Comparison of ENCODE assay signal across 1 cellular context in the genomic region with DNA sequence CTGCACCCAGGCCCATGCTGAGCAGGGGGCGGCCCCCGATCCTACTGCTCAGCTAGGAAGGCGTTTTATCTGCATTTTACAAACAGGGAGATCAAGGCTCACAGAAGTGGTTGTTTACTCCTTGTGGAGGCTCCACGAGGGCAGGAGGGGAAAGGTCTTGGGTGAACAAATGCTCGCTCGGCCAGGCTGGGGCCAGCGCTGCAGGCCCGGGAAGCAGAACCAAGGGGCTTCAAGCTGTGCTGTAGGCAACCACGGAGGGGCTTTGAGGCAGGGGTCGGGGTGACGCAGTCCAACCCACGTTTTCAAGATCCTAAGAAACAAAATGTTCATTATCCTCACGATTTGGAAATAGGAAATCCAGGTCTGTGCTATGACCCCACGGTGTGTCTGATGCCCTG.
TF ChIP-seq lines count a peak whose summit lies in the region.

No MANE protein-coding gene starts in this region.

TF ChIP-seq in WTC11, 78 proteins besides CTCF, POLR2A, EP300 and RAD21 (continued from another document):
- TF ChIP-seq ZBTB43 (CRISPR knock-in tag; IDR thresholded peaks at IDR 0.05): no peak
- TF ChIP-seq, protein P1, sequence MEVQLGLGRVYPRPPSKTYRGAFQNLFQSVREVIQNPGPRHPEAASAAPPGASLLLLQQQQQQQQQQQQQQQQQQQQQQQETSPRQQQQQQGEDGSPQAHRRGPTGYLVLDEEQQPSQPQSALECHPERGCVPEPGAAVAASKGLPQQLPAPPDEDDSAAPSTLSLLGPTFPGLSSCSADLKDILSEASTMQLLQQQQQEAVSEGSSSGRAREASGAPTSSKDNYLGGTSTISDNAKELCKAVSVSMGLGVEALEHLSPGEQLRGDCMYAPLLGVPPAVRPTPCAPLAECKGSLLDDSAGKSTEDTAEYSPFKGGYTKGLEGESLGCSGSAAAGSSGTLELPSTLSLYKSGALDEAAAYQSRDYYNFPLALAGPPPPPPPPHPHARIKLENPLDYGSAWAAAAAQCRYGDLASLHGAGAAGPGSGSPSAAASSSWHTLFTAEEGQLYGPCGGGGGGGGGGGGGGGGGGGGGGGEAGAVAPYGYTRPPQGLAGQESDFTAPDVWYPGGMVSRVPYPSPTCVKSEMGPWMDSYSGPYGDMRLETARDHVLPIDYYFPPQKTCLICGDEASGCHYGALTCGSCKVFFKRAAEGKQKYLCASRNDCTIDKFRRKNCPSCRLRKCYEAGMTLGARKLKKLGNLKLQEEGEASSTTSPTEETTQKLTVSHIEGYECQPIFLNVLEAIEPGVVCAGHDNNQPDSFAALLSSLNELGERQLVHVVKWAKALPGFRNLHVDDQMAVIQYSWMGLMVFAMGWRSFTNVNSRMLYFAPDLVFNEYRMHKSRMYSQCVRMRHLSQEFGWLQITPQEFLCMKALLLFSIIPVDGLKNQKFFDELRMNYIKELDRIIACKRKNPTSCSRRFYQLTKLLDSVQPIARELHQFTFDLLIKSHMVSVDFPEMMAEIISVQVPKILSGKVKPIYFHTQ (CRISPR knock-in tag; IDR thresholded peaks at IDR 0.05): no peak
- TF ChIP-seq, protein P2, sequence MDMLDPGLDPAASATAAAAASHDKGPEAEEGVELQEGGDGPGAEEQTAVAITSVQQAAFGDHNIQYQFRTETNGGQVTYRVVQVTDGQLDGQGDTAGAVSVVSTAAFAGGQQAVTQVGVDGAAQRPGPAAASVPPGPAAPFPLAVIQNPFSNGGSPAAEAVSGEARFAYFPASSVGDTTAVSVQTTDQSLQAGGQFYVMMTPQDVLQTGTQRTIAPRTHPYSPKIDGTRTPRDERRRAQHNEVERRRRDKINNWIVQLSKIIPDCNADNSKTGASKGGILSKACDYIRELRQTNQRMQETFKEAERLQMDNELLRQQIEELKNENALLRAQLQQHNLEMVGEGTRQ (CRISPR knock-in tag; IDR thresholded peaks at IDR 0.05): no peak
- TF ChIP-seq, protein P3, sequence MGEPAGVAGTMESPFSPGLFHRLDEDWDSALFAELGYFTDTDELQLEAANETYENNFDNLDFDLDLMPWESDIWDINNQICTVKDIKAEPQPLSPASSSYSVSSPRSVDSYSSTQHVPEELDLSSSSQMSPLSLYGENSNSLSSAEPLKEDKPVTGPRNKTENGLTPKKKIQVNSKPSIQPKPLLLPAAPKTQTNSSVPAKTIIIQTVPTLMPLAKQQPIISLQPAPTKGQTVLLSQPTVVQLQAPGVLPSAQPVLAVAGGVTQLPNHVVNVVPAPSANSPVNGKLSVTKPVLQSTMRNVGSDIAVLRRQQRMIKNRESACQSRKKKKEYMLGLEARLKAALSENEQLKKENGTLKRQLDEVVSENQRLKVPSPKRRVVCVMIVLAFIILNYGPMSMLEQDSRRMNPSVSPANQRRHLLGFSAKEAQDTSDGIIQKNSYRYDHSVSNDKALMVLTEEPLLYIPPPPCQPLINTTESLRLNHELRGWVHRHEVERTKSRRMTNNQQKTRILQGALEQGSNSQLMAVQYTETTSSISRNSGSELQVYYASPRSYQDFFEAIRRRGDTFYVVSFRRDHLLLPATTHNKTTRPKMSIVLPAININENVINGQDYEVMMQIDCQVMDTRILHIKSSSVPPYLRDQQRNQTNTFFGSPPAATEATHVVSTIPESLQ (CRISPR knock-in tag; IDR thresholded peaks at IDR 0.05): no peak
- no peak for TF ChIP-seq OVOL2 (CRISPR knock-in tag; IDR thresholded peaks at IDR 0.05; ENCODE audit: borderline replicate concordance)
- TF ChIP-seq, protein P4, sequence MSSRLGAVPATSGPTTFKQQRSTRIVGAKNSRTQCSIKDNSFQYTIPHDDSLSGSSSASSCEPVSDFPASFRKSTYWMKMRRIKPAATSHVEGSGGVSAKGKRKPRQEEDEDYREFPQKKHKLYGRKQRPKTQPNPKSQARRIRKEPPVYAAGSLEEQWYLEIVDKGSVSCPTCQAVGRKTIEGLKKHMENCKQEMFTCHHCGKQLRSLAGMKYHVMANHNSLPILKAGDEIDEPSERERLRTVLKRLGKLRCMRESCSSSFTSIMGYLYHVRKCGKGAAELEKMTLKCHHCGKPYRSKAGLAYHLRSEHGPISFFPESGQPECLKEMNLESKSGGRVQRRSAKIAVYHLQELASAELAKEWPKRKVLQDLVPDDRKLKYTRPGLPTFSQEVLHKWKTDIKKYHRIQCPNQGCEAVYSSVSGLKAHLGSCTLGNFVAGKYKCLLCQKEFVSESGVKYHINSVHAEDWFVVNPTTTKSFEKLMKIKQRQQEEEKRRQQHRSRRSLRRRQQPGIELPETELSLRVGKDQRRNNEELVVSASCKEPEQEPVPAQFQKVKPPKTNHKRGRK (CRISPR knock-in tag; IDR thresholded peaks at IDR 0.05; ENCODE audit: borderline replicate concordance): no peak
- no peak for TF ChIP-seq TEAD4 (CRISPR knock-in tag; IDR thresholded peaks at IDR 0.05)
- TF ChIP-seq, protein P5, sequence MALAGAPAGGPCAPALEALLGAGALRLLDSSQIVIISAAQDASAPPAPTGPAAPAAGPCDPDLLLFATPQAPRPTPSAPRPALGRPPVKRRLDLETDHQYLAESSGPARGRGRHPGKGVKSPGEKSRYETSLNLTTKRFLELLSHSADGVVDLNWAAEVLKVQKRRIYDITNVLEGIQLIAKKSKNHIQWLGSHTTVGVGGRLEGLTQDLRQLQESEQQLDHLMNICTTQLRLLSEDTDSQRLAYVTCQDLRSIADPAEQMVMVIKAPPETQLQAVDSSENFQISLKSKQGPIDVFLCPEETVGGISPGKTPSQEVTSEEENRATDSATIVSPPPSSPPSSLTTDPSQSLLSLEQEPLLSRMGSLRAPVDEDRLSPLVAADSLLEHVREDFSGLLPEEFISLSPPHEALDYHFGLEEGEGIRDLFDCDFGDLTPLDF (CRISPR knock-in tag; IDR thresholded peaks at IDR 0.05): no peak
- no peak for TF ChIP-seq ZNF121 (CRISPR knock-in tag; IDR thresholded peaks at IDR 0.05)
- TF ChIP-seq, protein P6, sequence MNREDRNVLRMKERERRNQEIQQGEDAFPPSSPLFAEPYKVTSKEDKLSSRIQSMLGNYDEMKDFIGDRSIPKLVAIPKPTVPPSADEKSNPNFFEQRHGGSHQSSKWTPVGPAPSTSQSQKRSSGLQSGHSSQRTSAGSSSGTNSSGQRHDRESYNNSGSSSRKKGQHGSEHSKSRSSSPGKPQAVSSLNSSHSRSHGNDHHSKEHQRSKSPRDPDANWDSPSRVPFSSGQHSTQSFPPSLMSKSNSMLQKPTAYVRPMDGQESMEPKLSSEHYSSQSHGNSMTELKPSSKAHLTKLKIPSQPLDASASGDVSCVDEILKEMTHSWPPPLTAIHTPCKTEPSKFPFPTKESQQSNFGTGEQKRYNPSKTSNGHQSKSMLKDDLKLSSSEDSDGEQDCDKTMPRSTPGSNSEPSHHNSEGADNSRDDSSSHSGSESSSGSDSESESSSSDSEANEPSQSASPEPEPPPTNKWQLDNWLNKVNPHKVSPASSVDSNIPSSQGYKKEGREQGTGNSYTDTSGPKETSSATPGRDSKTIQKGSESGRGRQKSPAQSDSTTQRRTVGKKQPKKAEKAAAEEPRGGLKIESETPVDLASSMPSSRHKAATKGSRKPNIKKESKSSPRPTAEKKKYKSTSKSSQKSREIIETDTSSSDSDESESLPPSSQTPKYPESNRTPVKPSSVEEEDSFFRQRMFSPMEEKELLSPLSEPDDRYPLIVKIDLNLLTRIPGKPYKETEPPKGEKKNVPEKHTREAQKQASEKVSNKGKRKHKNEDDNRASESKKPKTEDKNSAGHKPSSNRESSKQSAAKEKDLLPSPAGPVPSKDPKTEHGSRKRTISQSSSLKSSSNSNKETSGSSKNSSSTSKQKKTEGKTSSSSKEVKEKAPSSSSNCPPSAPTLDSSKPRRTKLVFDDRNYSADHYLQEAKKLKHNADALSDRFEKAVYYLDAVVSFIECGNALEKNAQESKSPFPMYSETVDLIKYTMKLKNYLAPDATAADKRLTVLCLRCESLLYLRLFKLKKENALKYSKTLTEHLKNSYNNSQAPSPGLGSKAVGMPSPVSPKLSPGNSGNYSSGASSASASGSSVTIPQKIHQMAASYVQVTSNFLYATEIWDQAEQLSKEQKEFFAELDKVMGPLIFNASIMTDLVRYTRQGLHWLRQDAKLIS (CRISPR knock-in tag; IDR thresholded peaks at IDR 0.05; ENCODE audit: borderline replicate concordance): no peak
- TF ChIP-seq JUN (CRISPR knock-in tag; IDR thresholded peaks at IDR 0.05): no peak
- TF ChIP-seq, protein P7, sequence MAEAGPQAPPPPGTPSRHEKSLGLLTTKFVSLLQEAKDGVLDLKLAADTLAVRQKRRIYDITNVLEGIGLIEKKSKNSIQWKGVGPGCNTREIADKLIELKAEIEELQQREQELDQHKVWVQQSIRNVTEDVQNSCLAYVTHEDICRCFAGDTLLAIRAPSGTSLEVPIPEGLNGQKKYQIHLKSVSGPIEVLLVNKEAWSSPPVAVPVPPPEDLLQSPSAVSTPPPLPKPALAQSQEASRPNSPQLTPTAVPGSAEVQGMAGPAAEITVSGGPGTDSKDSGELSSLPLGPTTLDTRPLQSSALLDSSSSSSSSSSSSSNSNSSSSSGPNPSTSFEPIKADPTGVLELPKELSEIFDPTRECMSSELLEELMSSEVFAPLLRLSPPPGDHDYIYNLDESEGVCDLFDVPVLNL (CRISPR knock-in tag; IDR thresholded peaks at IDR 0.05; ENCODE audit: borderline replicate concordance, low read depth): no peak
- TF ChIP-seq CBFB (CRISPR knock-in tag; IDR thresholded peaks at IDR 0.05; ENCODE audit: low read depth): no peak
